In the genomic region with DNA sequence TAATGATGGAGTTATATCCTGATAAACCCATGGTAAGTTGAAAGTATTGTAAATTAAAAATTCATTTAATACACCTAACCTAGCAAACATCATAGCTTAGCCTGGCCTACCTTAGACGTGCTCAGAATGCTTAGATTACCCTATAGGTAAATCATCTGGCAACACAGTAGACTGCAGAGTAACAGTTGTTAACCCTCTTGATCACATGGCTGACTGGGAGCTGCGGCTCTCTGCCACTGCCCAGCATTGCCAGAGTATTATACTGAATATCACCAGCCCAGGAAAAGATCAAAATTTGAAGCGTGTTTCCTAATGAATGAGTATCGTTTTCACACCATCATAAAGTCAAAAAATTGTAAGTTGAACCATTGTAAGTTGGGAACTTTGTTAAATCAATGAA, we compare ENCODE assay signal across 9 cellular contexts. TPM values are rescaled to one million over a fixed set of nuclear protein-coding genes. Genes with fewer than 3 reads are reported as not detected.
DNase-seq lines count a peak whose midpoint lies in the region; ATAC-seq, FAIRE-seq and TF ChIP-seq lines count a peak whose summit lies in the region.
"Had no signal": no experiment of that assay in that cellular context is flagged by ENCODE, and none has a peak within 500 bp of the region (broad histone marks: within the 10 kb centered on the region; RNA-seq: fewer than 3 reads in every experiment).

No MANE protein-coding gene starts in this region.

- peak overlapping the region; percentile 11 for H3K4me2 ChIP-seq in keratinocyte (ENCODE audit: control insufficient read depth, extremely low read depth, insufficient read depth, low read depth, low read length)

- dilution Hi-C loops in keratinocyte (cut with MboI; ENCODE audit: extremely low pct_ligation_motif_present, low sequenced_read_pairs), result no loop called here

- no peak for FAIRE-seq in keratinocyte (lab: Jason Lieb, UNC)

- H3K9me1 ChIP-seq in keratinocyte (ENCODE audit: control insufficient read depth, extremely low read depth, insufficient read depth, low read length), result no peaks in the 10 kb centered on the region

- peak overlapping the region; percentile 16 to 94 (median 32) for H3K27ac Mint-ChIP-seq in IgD-negative memory B cell
- peak overlapping the region; percentile 84 for H3K27ac Mint-ChIP-seq in activated T-helper 17 cell treated with anti-CD3 and anti-CD28 coated beads, Interleukin-2, amount 50 U/mL, for 72 hours

- H3K9me3 ChIP-seq in keratinocyte (ENCODE audit: control insufficient read depth, low read depth, low read length), result no peaks in the 10 kb centered on the region
- no peaks in the 10 kb centered on the region for H3K9me3 ChIP-seq in stomach

- no peaks in the 10 kb centered on the region for H3K27me3 Mint-ChIP-seq in IgD-negative memory B cell
- H3K27me3 Mint-ChIP-seq in activated T-helper 17 cell treated with anti-CD3 and anti-CD28 coated beads, Interleukin-2, amount 50 U/mL, for 72 hours, result no peaks in the 10 kb centered on the region

- H3K4me1 ChIP-seq in keratinocyte (ENCODE audit: control insufficient read depth, extremely low read depth, insufficient read depth, low read length) (peaks cover 8% of the 10 kb centered on the region), stomach (peaks cover 0 to 14% (median 8%) of the 10 kb centered on the region in 4 donors)

- H3K4me1 Mint-ChIP-seq in IgD-negative memory B cell, result peaks cover 2 to 6% (median 5%) of the 10 kb centered on the region in 3 donors
- H3K4me1 Mint-ChIP-seq in activated T-helper 17 cell treated with anti-CD3 and anti-CD28 coated beads, Interleukin-2, amount 50 U/mL, for 72 hours, result peaks cover 5% of the 10 kb centered on the region

- no peak for TF ChIP-seq CTCF in keratinocyte (optimal IDR thresholded peaks at IDR 0.05 in 1 of 3, IDR thresholded peaks at IDR 0.05 in 1 of 3, conservative IDR thresholded peaks at IDR 0.05 in 1 of 3; ENCODE audit: extremely low read depth in 1 of 3, insufficient read depth in 2 of 3, low read length in 3 of 3)
- no peak for TF ChIP-seq CTCF in stomach (IDR thresholded peaks at IDR 0.05)

- H2AFZ ChIP-seq in keratinocyte (ENCODE audit: control insufficient read depth, low read length), result peak overlapping the region; percentile 13

- H3K79me2 ChIP-seq in keratinocyte (ENCODE audit: control insufficient read depth, insufficient read depth, low read length), result no peaks in the 10 kb centered on the region

- ATAC-seq in activated T-helper 17 cell treated with anti-CD3 and anti-CD28 coated beads, Interleukin-2, amount 50 U/mL, for 72 hours (replicated peaks), result no peak
- ATAC-seq in GM21717 (IDR thresholded peaks at IDR 0.05; ENCODE audit: unreplicated experiment) (no peak), HG03135 (IDR thresholded peaks at IDR 0.05; ENCODE audit: unreplicated experiment) (no peak), HG02678 (IDR thresholded peaks at IDR 0.05; ENCODE audit: unreplicated experiment) (no peak)

- H3K27ac ChIP-seq in keratinocyte (ENCODE audit: control insufficient read depth, insufficient read depth, low read length) (no peak overlapping the region), stomach (peak overlapping the region; percentile 26 to 77 (median 48))

- TF ChIP-seq EP300 in stomach (IDR thresholded peaks at IDR 0.05), result no peak

- H3K4me3 ChIP-seq in keratinocyte (ENCODE audit: control insufficient read depth in 2 of 3, extremely low read depth in 1 of 3, insufficient read depth in 2 of 3, low read depth in 1 of 3, low read length in 3 of 3), result no peak overlapping the region
- no peak overlapping the region for H3K4me3 ChIP-seq in stomach

- 18 to 35% (median 23%) methylated on average over 4 of the region's 4 CpGs for WGBS in stomach, 5 donors

- no peaks in the 10 kb centered on the region for H3K36me3 ChIP-seq in keratinocyte (ENCODE audit: control insufficient read depth in 2 of 2, extremely low read depth in 1 of 2, insufficient read depth in 2 of 2, low read length in 2 of 2)
- peaks cover 0 to 7% (median 2%) of the 10 kb centered on the region in 4 donors for H3K36me3 ChIP-seq in stomach

- no peak for TF ChIP-seq POLR2A in stomach (IDR thresholded peaks at IDR 0.05)

- H4K20me1 ChIP-seq in keratinocyte (ENCODE audit: control insufficient read depth, extremely low read depth, insufficient read depth, low read length), result no peaks in the 10 kb centered on the region

- no peak overlapping the region for H3K9ac ChIP-seq in keratinocyte (ENCODE audit: control insufficient read depth, extremely low read depth, insufficient read depth, low read length)

- H3K27me3 ChIP-seq in keratinocyte (ENCODE audit: control insufficient read depth, extremely low read depth, insufficient read depth, low read length), result no peaks in the 10 kb centered on the region
- no peaks in the 10 kb centered on the region for H3K27me3 ChIP-seq in stomach

- DNase-seq in keratinocyte (ENCODE audit: low read depth, low spot score) (no peak), stomach (no peak)
- DNase-seq: glutamatergic neuron had no signal

- no peak overlapping the region for H3K4me3 Mint-ChIP-seq in IgD-negative memory B cell
- no peak overlapping the region for H3K4me3 Mint-ChIP-seq in activated T-helper 17 cell treated with anti-CD3 and anti-CD28 coated beads, Interleukin-2, amount 50 U/mL, for 72 hours

- H3K9me3 Mint-ChIP-seq in IgD-negative memory B cell, result no peaks in the 10 kb centered on the region
- H3K9me3 Mint-ChIP-seq in activated T-helper 17 cell treated with anti-CD3 and anti-CD28 coated beads, Interleukin-2, amount 50 U/mL, for 72 hours, result no peaks in the 10 kb centered on the region

- intact Hi-C loops in stomach (cut with DNase I; ENCODE audit: low total_unique reads), result loop anchor here (5.0 kb wide), 1 partner anchor 162 kb away; no protein-coding TSS in a partner anchor

- H3K36me3 Mint-ChIP-seq in IgD-negative memory B cell, result no peaks in the 10 kb centered on the region
- peaks cover under 1% of the 10 kb centered on the region for H3K36me3 Mint-ChIP-seq in activated T-helper 17 cell treated with anti-CD3 and anti-CD28 coated beads, Interleukin-2, amount 50 U/mL, for 72 hours (ENCODE audit: low read depth)

RNA-seq across cellular contexts. Expression of a gene that starts 17.8 kb away (rescaled TPM):
- polyA plus RNA-seq in IgD-negative memory B cell (not detected), keratinocyte (not detected in 3 replicates), stomach (not detected)
- total RNA-seq in activated T-helper 17 cell treated with anti-CD3 and anti-CD28 coated beads, Interleukin-2, amount 50 U/mL, for 72 hours, result not detected
- polyA plus RNA-seq in keratinocyte (2011; ENCODE audit: low read depth), result not detected
- polyA plus RNA-seq in keratinocyte (2011; cell fraction: cytosol; rRNA removed), result not detected in 2 replicates
- not detected in 2 replicates for polyA plus RNA-seq in keratinocyte (2011; cell fraction: nucleus; rRNA removed)
- polyA plus RNA-seq in keratinocyte (2012; ENCODE audit: low replicate concordance), result not detected in 2 replicates
- not detected in 3 replicates for polyA minus RNA-seq in keratinocyte
- polyA minus RNA-seq in keratinocyte (2011; cell fraction: cytosol; rRNA and poly(A)+ RNA removed), result not detected
- polyA minus RNA-seq in keratinocyte (2011; cell fraction: nucleus; rRNA and poly(A)+ RNA removed), result not detected in 2 replicates
- not detected for total RNA-seq in stomach
- total RNA-seq: omental fat pad had no signal
